In the genomic region with DNA sequence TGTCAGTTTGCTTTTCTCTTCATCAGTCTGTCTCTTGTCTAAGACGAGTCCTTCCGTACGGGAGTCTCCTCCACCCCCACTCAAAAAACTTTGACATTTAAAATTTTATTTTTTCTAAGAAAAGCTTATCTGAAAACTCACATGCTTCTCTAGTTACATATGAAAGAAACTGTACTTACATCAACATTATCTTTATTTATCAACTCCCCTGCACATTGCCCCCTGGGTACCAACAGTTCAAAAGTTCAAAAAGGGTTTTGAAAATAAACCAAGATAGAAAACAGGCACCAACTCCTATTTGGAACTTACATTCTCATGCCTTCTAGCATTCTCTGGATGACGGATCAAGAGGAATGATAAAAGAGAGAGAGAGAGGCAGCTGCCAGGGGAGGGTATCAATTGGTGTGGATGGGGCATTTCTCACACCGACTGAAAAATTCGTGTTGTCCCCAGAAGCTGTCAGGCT, we compare ENCODE assay signal across 1 cellular context.
A peak's percentile ranks its signal among the peaks of the same experiment; 100 is the strongest.
TF ChIP-seq lines count a peak whose summit lies in the region.

No MANE protein-coding gene starts in this region.

TF ChIP-seq in HepG2, 621 proteins besides CTCF, POLR2A, EP300 and RAD21 (continued from another document):
- TF ChIP-seq HMGXB3 (CRISPR knock-in tag; IDR thresholded peaks at IDR 0.05; ENCODE audit: borderline replicate concordance) (no peak), ZBTB43 (CRISPR knock-in tag; conservative IDR thresholded peaks at IDR 0.05) (no peak), HOMEZ (CRISPR knock-in tag; IDR thresholded peaks at IDR 0.05; ENCODE audit: low read depth) (0 out of 2 replicates have a peak, but pooled peaks have one; percentile 13), ZBTB1 (CRISPR knock-in tag; IDR thresholded peaks at IDR 0.05; ENCODE audit: borderline replicate concordance) (no peak), NCOR1 (IDR thresholded peaks at IDR 0.05; ENCODE audit: borderline replicate concordance, low read length) (peak; percentile 70), HDAC1 (CRISPR knock-in tag; IDR thresholded peaks at IDR 0.05) (peak; percentile 39; the same call in 1 of the 2 replicates), RARA (CRISPR knock-in tag; IDR thresholded peaks at IDR 0.05) (peak; percentile 72), REXO4 (CRISPR knock-in tag; IDR thresholded peaks at IDR 0.05; ENCODE audit: borderline replicate concordance) (no peak), BCL6 (CRISPR knock-in tag; IDR thresholded peaks at IDR 0.05) (peak; percentile 29; the same call in 1 of the 2 replicates), PAXIP1 (CRISPR knock-in tag; conservative IDR thresholded peaks at IDR 0.05) (peak; percentile 61), ISL2 (CRISPR knock-in tag; IDR thresholded peaks at IDR 0.05) (no peak), ZNF34 (CRISPR knock-in tag; IDR thresholded peaks at IDR 0.05; ENCODE audit: borderline replicate concordance) (no peak), RFX1 (IDR thresholded peaks at IDR 0.05) (no peak), JDP2 (CRISPR knock-in tag; IDR thresholded peaks at IDR 0.05; ENCODE audit: borderline replicate concordance) (no peak), MEIS1 (CRISPR knock-in tag; IDR thresholded peaks at IDR 0.05; ENCODE audit: borderline replicate concordance) (no peak), SMYD3 (CRISPR knock-in tag; IDR thresholded peaks at IDR 0.05) (no peak), HNF4A (CRISPR knock-in tag; IDR thresholded peaks at IDR 0.05) (peak; percentile 76)
- TF ChIP-seq, protein P1, sequence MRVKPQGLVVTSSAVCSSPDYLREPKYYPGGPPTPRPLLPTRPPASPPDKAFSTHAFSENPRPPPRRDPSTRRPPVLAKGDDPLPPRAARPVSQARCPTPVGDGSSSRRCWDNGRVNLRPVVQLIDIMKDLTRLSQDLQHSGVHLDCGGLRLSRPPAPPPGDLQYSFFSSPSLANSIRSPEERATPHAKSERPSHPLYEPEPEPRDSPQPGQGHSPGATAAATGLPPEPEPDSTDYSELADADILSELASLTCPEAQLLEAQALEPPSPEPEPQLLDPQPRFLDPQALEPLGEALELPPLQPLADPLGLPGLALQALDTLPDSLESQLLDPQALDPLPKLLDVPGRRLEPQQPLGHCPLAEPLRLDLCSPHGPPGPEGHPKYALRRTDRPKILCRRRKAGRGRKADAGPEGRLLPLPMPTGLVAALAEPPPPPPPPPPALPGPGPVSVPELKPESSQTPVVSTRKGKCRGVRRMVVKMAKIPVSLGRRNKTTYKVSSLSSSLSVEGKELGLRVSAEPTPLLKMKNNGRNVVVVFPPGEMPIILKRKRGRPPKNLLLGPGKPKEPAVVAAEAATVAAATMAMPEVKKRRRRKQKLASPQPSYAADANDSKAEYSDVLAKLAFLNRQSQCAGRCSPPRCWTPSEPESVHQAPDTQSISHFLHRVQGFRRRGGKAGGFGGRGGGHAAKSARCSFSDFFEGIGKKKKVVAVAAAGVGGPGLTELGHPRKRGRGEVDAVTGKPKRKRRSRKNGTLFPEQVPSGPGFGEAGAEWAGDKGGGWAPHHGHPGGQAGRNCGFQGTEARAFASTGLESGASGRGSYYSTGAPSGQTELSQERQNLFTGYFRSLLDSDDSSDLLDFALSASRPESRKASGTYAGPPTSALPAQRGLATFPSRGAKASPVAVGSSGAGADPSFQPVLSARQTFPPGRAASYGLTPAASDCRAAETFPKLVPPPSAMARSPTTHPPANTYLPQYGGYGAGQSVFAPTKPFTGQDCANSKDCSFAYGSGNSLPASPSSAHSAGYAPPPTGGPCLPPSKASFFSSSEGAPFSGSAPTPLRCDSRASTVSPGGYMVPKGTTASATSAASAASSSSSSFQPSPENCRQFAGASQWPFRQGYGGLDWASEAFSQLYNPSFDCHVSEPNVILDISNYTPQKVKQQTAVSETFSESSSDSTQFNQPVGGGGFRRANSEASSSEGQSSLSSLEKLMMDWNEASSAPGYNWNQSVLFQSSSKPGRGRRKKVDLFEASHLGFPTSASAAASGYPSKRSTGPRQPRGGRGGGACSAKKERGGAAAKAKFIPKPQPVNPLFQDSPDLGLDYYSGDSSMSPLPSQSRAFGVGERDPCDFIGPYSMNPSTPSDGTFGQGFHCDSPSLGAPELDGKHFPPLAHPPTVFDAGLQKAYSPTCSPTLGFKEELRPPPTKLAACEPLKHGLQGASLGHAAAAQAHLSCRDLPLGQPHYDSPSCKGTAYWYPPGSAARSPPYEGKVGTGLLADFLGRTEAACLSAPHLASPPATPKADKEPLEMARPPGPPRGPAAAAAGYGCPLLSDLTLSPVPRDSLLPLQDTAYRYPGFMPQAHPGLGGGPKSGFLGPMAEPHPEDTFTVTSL (CRISPR knock-in tag; IDR thresholded peaks at IDR 0.05; ENCODE audit: borderline replicate concordance): peak; percentile 70; the same call in 1 of the 2 replicates
- TF ChIP-seq, protein P2, sequence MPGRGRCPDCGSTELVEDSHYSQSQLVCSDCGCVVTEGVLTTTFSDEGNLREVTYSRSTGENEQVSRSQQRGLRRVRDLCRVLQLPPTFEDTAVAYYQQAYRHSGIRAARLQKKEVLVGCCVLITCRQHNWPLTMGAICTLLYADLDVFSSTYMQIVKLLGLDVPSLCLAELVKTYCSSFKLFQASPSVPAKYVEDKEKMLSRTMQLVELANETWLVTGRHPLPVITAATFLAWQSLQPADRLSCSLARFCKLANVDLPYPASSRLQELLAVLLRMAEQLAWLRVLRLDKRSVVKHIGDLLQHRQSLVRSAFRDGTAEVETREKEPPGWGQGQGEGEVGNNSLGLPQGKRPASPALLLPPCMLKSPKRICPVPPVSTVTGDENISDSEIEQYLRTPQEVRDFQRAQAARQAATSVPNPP (CRISPR knock-in tag; IDR thresholded peaks at IDR 0.05): no peak
- TF ChIP-seq, protein P3, sequence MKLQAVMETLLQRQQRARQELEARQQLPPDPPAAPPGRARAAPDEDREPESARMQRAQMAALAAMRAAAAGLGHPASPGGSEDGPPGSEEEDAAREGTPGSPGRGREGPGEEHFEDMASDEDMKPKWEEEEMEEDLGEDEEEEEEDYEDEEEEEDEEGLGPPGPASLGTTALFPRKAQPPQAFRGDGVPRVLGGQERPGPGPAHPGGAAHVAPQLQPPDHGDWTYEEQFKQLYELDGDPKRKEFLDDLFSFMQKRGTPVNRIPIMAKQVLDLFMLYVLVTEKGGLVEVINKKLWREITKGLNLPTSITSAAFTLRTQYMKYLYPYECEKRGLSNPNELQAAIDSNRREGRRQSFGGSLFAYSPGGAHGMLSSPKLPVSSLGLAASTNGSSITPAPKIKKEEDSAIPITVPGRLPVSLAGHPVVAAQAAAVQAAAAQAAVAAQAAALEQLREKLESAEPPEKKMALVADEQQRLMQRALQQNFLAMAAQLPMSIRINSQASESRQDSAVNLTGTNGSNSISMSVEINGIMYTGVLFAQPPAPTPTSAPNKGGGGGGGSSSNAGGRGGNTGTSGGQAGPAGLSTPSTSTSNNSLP (IDR thresholded peaks at IDR 0.05; ENCODE audit: low read depth, low read length): 0 out of 2 replicates have a peak, but pooled peaks have one; percentile 45
